2 cellular contexts compared by ENCODE assay signal in the genomic region with DNA sequence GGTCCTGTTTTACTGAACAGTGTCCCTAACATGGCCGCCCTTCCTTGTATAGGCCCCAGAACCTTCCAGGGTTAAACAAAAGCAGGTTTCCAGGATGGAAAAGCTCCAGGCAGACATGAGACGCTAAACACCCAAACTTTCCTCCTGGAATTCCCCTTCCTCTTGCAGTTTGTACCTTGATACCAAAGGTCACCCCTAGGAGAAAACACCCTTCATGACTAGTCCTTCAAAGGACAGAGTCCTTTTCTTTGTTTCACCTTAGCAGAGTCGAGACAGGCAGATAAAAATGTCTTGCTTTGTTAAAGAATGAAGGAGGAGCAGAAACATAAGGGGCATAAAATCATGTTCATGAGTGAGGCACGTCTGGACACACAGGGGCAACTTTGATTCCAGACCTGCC.
TF ChIP-seq lines count a peak whose summit lies in the region.

No MANE protein-coding gene starts in this region.

TF ChIP-seq in liver, 16 proteins besides CTCF, POLR2A, EP300 and RAD21 (continued from another document):
- TF ChIP-seq, protein P1, sequence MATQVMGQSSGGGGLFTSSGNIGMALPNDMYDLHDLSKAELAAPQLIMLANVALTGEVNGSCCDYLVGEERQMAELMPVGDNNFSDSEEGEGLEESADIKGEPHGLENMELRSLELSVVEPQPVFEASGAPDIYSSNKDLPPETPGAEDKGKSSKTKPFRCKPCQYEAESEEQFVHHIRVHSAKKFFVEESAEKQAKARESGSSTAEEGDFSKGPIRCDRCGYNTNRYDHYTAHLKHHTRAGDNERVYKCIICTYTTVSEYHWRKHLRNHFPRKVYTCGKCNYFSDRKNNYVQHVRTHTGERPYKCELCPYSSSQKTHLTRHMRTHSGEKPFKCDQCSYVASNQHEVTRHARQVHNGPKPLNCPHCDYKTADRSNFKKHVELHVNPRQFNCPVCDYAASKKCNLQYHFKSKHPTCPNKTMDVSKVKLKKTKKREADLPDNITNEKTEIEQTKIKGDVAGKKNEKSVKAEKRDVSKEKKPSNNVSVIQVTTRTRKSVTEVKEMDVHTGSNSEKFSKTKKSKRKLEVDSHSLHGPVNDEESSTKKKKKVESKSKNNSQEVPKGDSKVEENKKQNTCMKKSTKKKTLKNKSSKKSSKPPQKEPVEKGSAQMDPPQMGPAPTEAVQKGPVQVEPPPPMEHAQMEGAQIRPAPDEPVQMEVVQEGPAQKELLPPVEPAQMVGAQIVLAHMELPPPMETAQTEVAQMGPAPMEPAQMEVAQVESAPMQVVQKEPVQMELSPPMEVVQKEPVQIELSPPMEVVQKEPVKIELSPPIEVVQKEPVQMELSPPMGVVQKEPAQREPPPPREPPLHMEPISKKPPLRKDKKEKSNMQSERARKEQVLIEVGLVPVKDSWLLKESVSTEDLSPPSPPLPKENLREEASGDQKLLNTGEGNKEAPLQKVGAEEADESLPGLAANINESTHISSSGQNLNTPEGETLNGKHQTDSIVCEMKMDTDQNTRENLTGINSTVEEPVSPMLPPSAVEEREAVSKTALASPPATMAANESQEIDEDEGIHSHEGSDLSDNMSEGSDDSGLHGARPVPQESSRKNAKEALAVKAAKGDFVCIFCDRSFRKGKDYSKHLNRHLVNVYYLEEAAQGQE (IDR thresholded peaks at IDR 0.05) = no peak

TF ChIP-seq in HepG2, 621 proteins besides CTCF, POLR2A, EP300 and RAD21 (continued from another document):
- TF ChIP-seq, protein P2, sequence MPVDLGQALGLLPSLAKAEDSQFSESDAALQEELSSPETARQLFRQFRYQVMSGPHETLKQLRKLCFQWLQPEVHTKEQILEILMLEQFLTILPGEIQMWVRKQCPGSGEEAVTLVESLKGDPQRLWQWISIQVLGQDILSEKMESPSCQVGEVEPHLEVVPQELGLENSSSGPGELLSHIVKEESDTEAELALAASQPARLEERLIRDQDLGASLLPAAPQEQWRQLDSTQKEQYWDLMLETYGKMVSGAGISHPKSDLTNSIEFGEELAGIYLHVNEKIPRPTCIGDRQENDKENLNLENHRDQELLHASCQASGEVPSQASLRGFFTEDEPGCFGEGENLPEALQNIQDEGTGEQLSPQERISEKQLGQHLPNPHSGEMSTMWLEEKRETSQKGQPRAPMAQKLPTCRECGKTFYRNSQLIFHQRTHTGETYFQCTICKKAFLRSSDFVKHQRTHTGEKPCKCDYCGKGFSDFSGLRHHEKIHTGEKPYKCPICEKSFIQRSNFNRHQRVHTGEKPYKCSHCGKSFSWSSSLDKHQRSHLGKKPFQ (CRISPR knock-in tag; IDR thresholded peaks at IDR 0.05; ENCODE audit: insufficient replicate concordance) = no peak
- no peak for TF ChIP-seq MED1 (CRISPR knock-in tag; IDR thresholded peaks at IDR 0.05)
- TF ChIP-seq, protein P3, sequence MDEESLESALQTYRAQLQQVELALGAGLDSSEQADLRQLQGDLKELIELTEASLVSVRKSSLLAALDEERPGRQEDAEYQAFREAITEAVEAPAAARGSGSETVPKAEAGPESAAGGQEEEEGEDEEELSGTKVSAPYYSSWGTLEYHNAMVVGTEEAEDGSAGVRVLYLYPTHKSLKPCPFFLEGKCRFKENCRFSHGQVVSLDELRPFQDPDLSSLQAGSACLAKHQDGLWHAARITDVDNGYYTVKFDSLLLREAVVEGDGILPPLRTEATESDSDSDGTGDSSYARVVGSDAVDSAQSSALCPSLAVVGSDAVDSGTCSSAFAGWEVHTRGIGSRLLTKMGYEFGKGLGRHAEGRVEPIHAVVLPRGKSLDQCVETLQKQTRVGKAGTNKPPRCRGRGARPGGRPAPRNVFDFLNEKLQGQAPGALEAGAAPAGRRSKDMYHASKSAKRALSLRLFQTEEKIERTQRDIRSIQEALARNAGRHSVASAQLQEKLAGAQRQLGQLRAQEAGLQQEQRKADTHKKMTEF (CRISPR knock-in tag; IDR thresholded peaks at IDR 0.05) = no peak
- no peak for TF ChIP-seq NCOA1 (CRISPR knock-in tag; IDR thresholded peaks at IDR 0.05)
- no peak for TF ChIP-seq ZNF772 (CRISPR knock-in tag; IDR thresholded peaks at IDR 0.05)
- TF ChIP-seq, protein P4, sequence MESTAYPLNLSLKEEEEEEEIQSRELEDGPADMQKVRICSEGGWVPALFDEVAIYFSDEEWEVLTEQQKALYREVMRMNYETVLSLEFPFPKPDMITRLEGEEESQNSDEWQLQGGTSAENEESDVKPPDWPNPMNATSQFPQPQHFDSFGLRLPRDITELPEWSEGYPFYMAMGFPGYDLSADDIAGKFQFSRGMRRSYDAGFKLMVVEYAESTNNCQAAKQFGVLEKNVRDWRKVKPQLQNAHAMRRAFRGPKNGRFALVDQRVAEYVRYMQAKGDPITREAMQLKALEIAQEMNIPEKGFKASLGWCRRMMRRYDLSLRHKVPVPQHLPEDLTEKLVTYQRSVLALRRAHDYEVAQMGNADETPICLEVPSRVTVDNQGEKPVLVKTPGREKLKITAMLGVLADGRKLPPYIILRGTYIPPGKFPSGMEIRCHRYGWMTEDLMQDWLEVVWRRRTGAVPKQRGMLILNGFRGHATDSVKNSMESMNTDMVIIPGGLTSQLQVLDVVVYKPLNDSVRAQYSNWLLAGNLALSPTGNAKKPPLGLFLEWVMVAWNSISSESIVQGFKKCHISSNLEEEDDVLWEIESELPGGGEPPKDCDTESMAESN (CRISPR knock-in tag; conservative IDR thresholded peaks at IDR 0.05) = no peak
